9 cellular contexts compared by ENCODE assay signal in genomic region chr17:73429440-73430164, GRCh38.
DNase-seq lines count a peak whose midpoint lies in the region; ATAC-seq, FAIRE-seq and TF ChIP-seq lines count a peak whose summit lies in the region.
"Had no signal": no experiment of that assay in that cellular context is flagged by ENCODE, and none has a peak within 500 bp of the region (broad histone marks: within the 10 kb centered on the region; RNA-seq: fewer than 3 reads in every experiment).

No MANE protein-coding gene starts in this region.

- H3K27me3 ChIP-seq in neuronal stem cell (ENCODE audit: control insufficient read depth in 3 of 3, insufficient read depth in 3 of 3, low read depth in 1 of 3, low read length in 3 of 3) (no peaks in the 10 kb centered on the region), stomach (peaks cover 0 to 18% (median 5%) of the 10 kb centered on the region in 3 donors)

- no peak for TF ChIP-seq EP300 in stomach (IDR thresholded peaks at IDR 0.05)

- no peak overlapping the region for H3K9ac ChIP-seq in neuronal stem cell (ENCODE audit: low read depth, low read length, poor library complexity)

- TF ChIP-seq POLR2A in stomach (IDR thresholded peaks at IDR 0.05): no peak

- no peak for FAIRE-seq in RCC 7860 (lab: Jason Lieb, UNC)

- no peak overlapping the region for H3K4me2 ChIP-seq in neuronal stem cell (ENCODE audit: insufficient read depth, low read length, poor library complexity, severe bottlenecking)

- H4K91ac ChIP-seq in neuronal stem cell (ENCODE audit: low read depth, low read length, poor library complexity): no peak overlapping the region

- H3K4me1 Mint-ChIP-seq in activated T-helper 1 cell treated with anti-CD3 and anti-CD28 coated beads, Interleukin-12 subunit alpha, Interleukin-12 subunit beta, Interleukin-2, Interleukin-4 antibody, amounts not matched to agents 30 ng/mL and 10 ng/mL and 1 ng/mL, durations not matched to agents 14 hours and 24 hours and 36 hours (ENCODE audit: low read depth): peaks cover 16% of the 10 kb centered on the region

- H3K4me3 ChIP-seq in fibroblast of pulmonary artery (replicated peaks; ENCODE audit: low read depth, low read length): no peak overlapping the region
- H3K4me3 ChIP-seq in neuronal stem cell (ENCODE audit: low read length in 2 of 2): no peak overlapping the region
- H3K4me3 ChIP-seq in stomach: no peak overlapping the region
- H3K4me3 ChIP-seq: SK-N-MC had no signal

- no peak overlapping the region for H2BK5ac ChIP-seq in neuronal stem cell (ENCODE audit: low read length)

- H3K9me3 ChIP-seq in neuronal stem cell (replicated peaks in 1 of 2; ENCODE audit: control insufficient read depth in 2 of 2, insufficient read depth in 1 of 2, low read depth in 1 of 2, low read length in 2 of 2) (no peaks in the 10 kb centered on the region), stomach (no peaks in the 10 kb centered on the region)

- no peaks in the 10 kb centered on the region for H3K9me3 Mint-ChIP-seq in activated T-helper 1 cell treated with anti-CD3 and anti-CD28 coated beads, Interleukin-12 subunit alpha, Interleukin-12 subunit beta, Interleukin-2, Interleukin-4 antibody, amounts not matched to agents 30 ng/mL and 10 ng/mL and 1 ng/mL, durations not matched to agents 14 hours and 24 hours and 36 hours

- no peaks in the 10 kb centered on the region for H3K79me1 ChIP-seq in neuronal stem cell (ENCODE audit: low read depth, low read length)

- no peaks in the 10 kb centered on the region for H3K36me3 Mint-ChIP-seq in activated T-helper 1 cell treated with anti-CD3 and anti-CD28 coated beads, Interleukin-12 subunit alpha, Interleukin-12 subunit beta, Interleukin-2, Interleukin-4 antibody, amounts not matched to agents 30 ng/mL and 10 ng/mL and 1 ng/mL, durations not matched to agents 14 hours and 24 hours and 36 hours (ENCODE audit: low read depth)

- no peak overlapping the region for H3K23ac ChIP-seq in neuronal stem cell (ENCODE audit: low read depth, low read length, poor library complexity)

- no peak overlapping the region for H3K27ac Mint-ChIP-seq in activated T-helper 1 cell treated with anti-CD3 and anti-CD28 coated beads, Interleukin-12 subunit alpha, Interleukin-12 subunit beta, Interleukin-2, Interleukin-4 antibody, amounts not matched to agents 30 ng/mL and 10 ng/mL and 1 ng/mL, durations not matched to agents 14 hours and 24 hours and 36 hours

- H4K8ac ChIP-seq in neuronal stem cell (ENCODE audit: low read depth, low read length): no peak overlapping the region

- no peak overlapping the region for H3K14ac ChIP-seq in neuronal stem cell (ENCODE audit: low read length)

- H2AK5ac ChIP-seq in neuronal stem cell (ENCODE audit: low read depth, low read length): no peak overlapping the region

- DNase-seq in CMK (ENCODE audit: low read depth) (peak; percentile 51), M059J (ENCODE audit: low read depth) (peak; percentile 63), RCC 7860 (ENCODE audit: low spot score) (peak; percentile 48), fibroblast of pulmonary artery (ENCODE audit: low read depth) (peak; percentile 78), neuronal stem cell (ENCODE audit: low spot score) (peak; percentile 80), stomach (peak; percentile 86)
- peak; percentile 69 for DNase-seq in activated T-helper 1 cell treated with anti-CD3 and anti-CD28 coated beads, Interleukin-12 subunit alpha, Interleukin-12 subunit beta, Interleukin-2, Interleukin-4 antibody, amounts not matched to agents 30 ng/mL and 10 ng/mL and 1 ng/mL, durations not matched to agents 14 hours and 24 hours and 36 hours (ENCODE audit: low spot score)

- no peak overlapping the region for H2AFZ ChIP-seq in neuronal stem cell (ENCODE audit: low read length)

- H3K18ac ChIP-seq in neuronal stem cell (ENCODE audit: low read length): no peak overlapping the region

- H3K4me1 ChIP-seq in neuronal stem cell (ENCODE audit: control insufficient read depth in 2 of 2, insufficient read depth in 1 of 2, low read depth in 1 of 2, low read length in 2 of 2): no peaks in the 10 kb centered on the region
- H3K4me1 ChIP-seq in stomach: peaks cover 0 to 19% (median 8%) of the 10 kb centered on the region in 4 donors

- no peak overlapping the region for H2BK120ac ChIP-seq in neuronal stem cell (ENCODE audit: low read depth, low read length)

- H3K36me3 ChIP-seq in neuronal stem cell (replicated peaks in 1 of 2; ENCODE audit: control insufficient read depth in 2 of 2, insufficient read depth in 2 of 2, low read length in 2 of 2): peaks cover 24 to 33% of the 10 kb centered on the region in 2 donors
- H3K36me3 ChIP-seq in stomach: no peaks in the 10 kb centered on the region

- H2BK15ac ChIP-seq in neuronal stem cell (ENCODE audit: low read length): no peak overlapping the region

- peak; percentile 94 for TF ChIP-seq CTCF in fibroblast of pulmonary artery (IDR thresholded peaks at IDR 0.05; ENCODE audit: low read length, missing control alignments)
- peak in 5 of 7 experiments; percentile 87 to 97 (median 90) for TF ChIP-seq CTCF in stomach (IDR thresholded peaks at IDR 0.05)

- no CpG with 5 or more reads among the region's 14 CpGs for WGBS in neuronal stem cell (ENCODE audit: extremely low coverage in 2 of 2, insufficient read length in 2 of 2, insufficient replicate concordance in 1 of 2), 2 donors
- WGBS in stomach, 5 donors: 23 to 31% (median 26%) methylated on average over 14 of the region's 14 CpGs

- H3K4me3 Mint-ChIP-seq in activated T-helper 1 cell treated with anti-CD3 and anti-CD28 coated beads, Interleukin-12 subunit alpha, Interleukin-12 subunit beta, Interleukin-2, Interleukin-4 antibody, amounts not matched to agents 30 ng/mL and 10 ng/mL and 1 ng/mL, durations not matched to agents 14 hours and 24 hours and 36 hours: no peak overlapping the region

- intact Hi-C loops in activated T-helper 1 cell treated with anti-CD3 and anti-CD28 coated beads, Interleukin-12 subunit alpha, Interleukin-12 subunit beta, Interleukin-2, Interleukin-4 antibody, amounts not matched to agents 30 ng/mL and 10 ng/mL and 1 ng/mL, durations not matched to agents 14 hours and 24 hours and 36 hours (cut with micrococcal nuclease): loop anchor here (1.0 to 2.0 kb wide), 3 partner anchors 213 to 747 kb away; no protein-coding TSS in a partner anchor
- intact Hi-C loops in stomach (cut with DNase I; ENCODE audit: low total_unique reads): loop anchor here (5.0 kb wide), 1 partner anchor 748 kb away; no protein-coding TSS in a partner anchor

- H2BK12ac ChIP-seq in neuronal stem cell (ENCODE audit: low read length): no peak overlapping the region

- peaks cover 3% of the 10 kb centered on the region for H3K27me3 Mint-ChIP-seq in activated T-helper 1 cell treated with anti-CD3 and anti-CD28 coated beads, Interleukin-12 subunit alpha, Interleukin-12 subunit beta, Interleukin-2, Interleukin-4 antibody, amounts not matched to agents 30 ng/mL and 10 ng/mL and 1 ng/mL, durations not matched to agents 14 hours and 24 hours and 36 hours (ENCODE audit: insufficient read depth)

- H3K27ac ChIP-seq in neuronal stem cell (replicated peaks; ENCODE audit: low read length): no peak overlapping the region
- no peak overlapping the region for H3K27ac ChIP-seq in stomach
- H3K27ac ChIP-seq: SK-N-MC had no signal

- ATAC-seq in GM21529 (IDR thresholded peaks at IDR 0.05; ENCODE audit: unreplicated experiment): peak; percentile 75

- no peak overlapping the region for H3K4ac ChIP-seq in neuronal stem cell (ENCODE audit: low read length)
